8 cellular contexts compared by ENCODE assay signal in genomic region chr16:68244481-68244902, GRCh38. TPM values are rescaled to one million over a fixed set of nuclear protein-coding genes. Genes with fewer than 3 reads are reported as not detected.
DNase-seq lines count a peak whose midpoint lies in the region; ATAC-seq and TF ChIP-seq lines count a peak whose summit lies in the region.

No MANE protein-coding gene starts in this region.

- peak overlapping the region; percentile 71 for H3K9ac ChIP-seq in Loucy (ENCODE audit: low read depth, low read length, poor library complexity, severe bottlenecking)

- H3K4me3 ChIP-seq in CD8-positive, alpha-beta memory T cell (ENCODE audit: low read length) = peak overlapping the region; percentile 98
- H3K4me3 ChIP-seq in Loucy (ENCODE audit: low read length, poor library complexity, severe bottlenecking) (peak overlapping the region; percentile 83), neutrophil (ENCODE audit: low read depth in 1 of 2, low read length in 1 of 2) (peak overlapping the region; percentile 86 to 96)

- H3K4me1 Mint-ChIP-seq in CD8-positive, alpha-beta memory T cell = peaks cover 19 to 44% (median 23%) of the 10 kb centered on the region in 3 donors
- peaks cover 14 to 25% of the 10 kb centered on the region in 2 donors for H3K4me1 Mint-ChIP-seq in effector memory CD8-positive, alpha-beta T cell (ENCODE audit: low read depth in 2 of 2)

- H3K9me2 ChIP-seq in Loucy (replicated peaks; ENCODE audit: low read depth, low read length) = no peaks in the 10 kb centered on the region

- H3F3A ChIP-seq in Loucy (ENCODE audit: low read depth) = no peaks in the 10 kb centered on the region

- DNase-seq in CD8-positive, alpha-beta memory T cell = no peak
- no peak for DNase-seq in effector memory CD8-positive, alpha-beta T cell
- DNase-seq in OCI-M1 (lab: John Stamatoyannopoulos, UW) = no peak
- no peak for DNase-seq in NCI-H748 (lab: John Stamatoyannopoulos, UW; ENCODE audit: unreplicated experiment)
- no peak for DNase-seq in NCI-H1092 (lab: John Stamatoyannopoulos, UW)
- DNase-seq in NCI-H345 (lab: John Stamatoyannopoulos, UW) = no peak

- ATAC-seq in effector memory CD8-positive, alpha-beta T cell (replicated peaks) = no peak

- peak overlapping the region; percentile 79; the same call in 1 of the 2 replicates for H2AFZ ChIP-seq in Loucy (ENCODE audit: low read length)

- CTCF ChIA-PET in CD8-positive, alpha-beta memory T cell (lab: Charles Lee) = interaction anchor here (1.9 to 5.5 kb wide), 3 partner anchors 16 to 84 kb away, joined by 8 to 42 read pairs (median 18); partner anchors contain the start of gene SLC7A6

- peak overlapping the region; percentile 94 for H3K4me2 ChIP-seq in Loucy (ENCODE audit: low read depth, low read length, poor library complexity, severe bottlenecking)

- H3K4me1 ChIP-seq in CD8-positive, alpha-beta memory T cell (ENCODE audit: insufficient read depth, low read length) = peaks cover 23% of the 10 kb centered on the region
- H3K4me1 ChIP-seq in Loucy (ENCODE audit: insufficient read depth, low read length, poor library complexity, severe bottlenecking) (peaks cover 22% of the 10 kb centered on the region), neutrophil (ENCODE audit: control insufficient read depth in 1 of 2, insufficient read depth in 1 of 2, low read depth in 1 of 2, low read length in 1 of 2) (peaks cover 32 to 40% of the 10 kb centered on the region in 2 experiments)

- H3K27ac Mint-ChIP-seq in CD8-positive, alpha-beta memory T cell = peak overlapping the region in 5 of 8 donors; percentile 72 to 90 (median 86)
- H3K27ac Mint-ChIP-seq in effector memory CD8-positive, alpha-beta T cell = peak overlapping the region; percentile 85 to 95

- no peaks in the 10 kb centered on the region for H3K9me3 ChIP-seq in CD8-positive, alpha-beta memory T cell (ENCODE audit: low read length)
- H3K9me3 ChIP-seq in Loucy (ENCODE audit: insufficient read depth, low read depth, low read length) (no peaks in the 10 kb centered on the region), neutrophil (no peaks in the 10 kb centered on the region)

- H3K4me3 Mint-ChIP-seq in CD8-positive, alpha-beta memory T cell = peak overlapping the region; percentile 97 to 99 (median 98)
- H3K4me3 Mint-ChIP-seq in effector memory CD8-positive, alpha-beta T cell = peak overlapping the region; percentile 99

- POLR2A ChIA-PET in CD8-positive, alpha-beta memory T cell (lab: Charles Lee) = interaction anchor here (0.7 to 1.7 kb wide), 6 partner anchors 17 to 1399 kb away, joined by 3 to 6 read pairs (median 4); partner anchors contain the start of genes NFATC3 and SLC7A6

- no peaks in the 10 kb centered on the region for H4K20me1 ChIP-seq in Loucy (ENCODE audit: insufficient read depth, low read length, poor library complexity, severe bottlenecking)

- H3K27ac ChIP-seq in CD8-positive, alpha-beta memory T cell (ENCODE audit: low read depth, low read length) = peak overlapping the region; percentile 47
- no peak overlapping the region for H3K27ac ChIP-seq in neutrophil

- no peak for TF ChIP-seq CTCF in Loucy (conservative IDR thresholded peaks at IDR 0.05; ENCODE audit: low read length)
- TF ChIP-seq CTCF in neutrophil (IDR thresholded peaks at IDR 0.05) = no peak

- H3K9me3 Mint-ChIP-seq in CD8-positive, alpha-beta memory T cell = no peaks in the 10 kb centered on the region
- H3K9me3 Mint-ChIP-seq in effector memory CD8-positive, alpha-beta T cell = no peaks in the 10 kb centered on the region

- no peaks in the 10 kb centered on the region for H3K36me3 ChIP-seq in CD8-positive, alpha-beta memory T cell (ENCODE audit: insufficient read depth, low read length)
- no peaks in the 10 kb centered on the region for H3K36me3 ChIP-seq in Loucy (ENCODE audit: insufficient read depth, low read length)
- H3K36me3 ChIP-seq in neutrophil = no peaks in the 10 kb centered on the region

- peaks cover 0 to 13% (median 0%) of the 10 kb centered on the region in 3 donors for H3K36me3 Mint-ChIP-seq in CD8-positive, alpha-beta memory T cell
- peaks cover 22% of the 10 kb centered on the region for H3K36me3 Mint-ChIP-seq in effector memory CD8-positive, alpha-beta T cell (ENCODE audit: insufficient read depth)

- H3K27me3 Mint-ChIP-seq in CD8-positive, alpha-beta memory T cell = no peaks in the 10 kb centered on the region
- no peaks in the 10 kb centered on the region for H3K27me3 Mint-ChIP-seq in effector memory CD8-positive, alpha-beta T cell

- no peaks in the 10 kb centered on the region for H3K27me3 ChIP-seq in CD8-positive, alpha-beta memory T cell (ENCODE audit: insufficient read depth, low read length, poor library complexity, severe bottlenecking)
- H3K27me3 ChIP-seq in Loucy (ENCODE audit: insufficient read depth, low read length, poor library complexity, severe bottlenecking) (no peaks in the 10 kb centered on the region), neutrophil (no peaks in the 10 kb centered on the region)

- H3K79me2 ChIP-seq in Loucy (ENCODE audit: insufficient read depth, low read length) = peaks cover 10% of the 10 kb centered on the region; the same call in 1 of the 2 replicates

RNA-seq across cellular contexts. Expression of gene PLA2G15, which starts 0.7 kb away (rescaled TPM):
- total RNA-seq in CD8-positive, alpha-beta memory T cell = 1 to 10 TPM; 9.0 to 9.4 TPM
- 11.0 TPM for polyA plus RNA-seq in CD8-positive, alpha-beta memory T cell

RNA-seq across cellular contexts. Expression of gene ESRP2, which starts 8.6 kb away (rescaled TPM):
- under 1 TPM; 0.11 to 0.27 TPM for total RNA-seq in CD8-positive, alpha-beta memory T cell
- 0.32 TPM for polyA plus RNA-seq in CD8-positive, alpha-beta memory T cell

RNA-seq across cellular contexts. Expression of gene SLC7A6, which starts 19.8 kb away (rescaled TPM):
- 10 to 100 TPM; 91.2 to 94.9 TPM for total RNA-seq in CD8-positive, alpha-beta memory T cell
- 18.7 TPM for polyA plus RNA-seq in CD8-positive, alpha-beta memory T cell
